ENCODE assay signal across 10 cellular contexts in the genomic region with DNA sequence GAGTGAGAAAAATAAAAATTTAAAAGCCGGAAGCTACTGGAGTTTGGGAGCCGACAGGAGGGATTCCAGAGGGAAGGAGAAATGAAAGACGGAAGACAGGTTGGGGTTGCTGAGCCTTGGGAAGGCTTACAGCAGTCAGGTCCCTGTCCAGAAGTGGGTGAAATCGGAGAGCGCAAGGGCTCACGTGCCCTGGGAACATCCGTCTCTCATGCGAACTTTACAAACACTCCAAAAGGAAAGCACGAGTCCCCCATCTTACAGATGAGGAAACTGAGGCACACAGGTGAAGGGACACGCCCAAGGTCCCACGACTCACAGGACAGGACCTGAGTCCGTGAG. TPM values are rescaled to one million over a fixed set of nuclear protein-coding genes. Genes with fewer than 3 reads are reported as not detected.
DNase-seq lines count a peak whose midpoint lies in the region; ATAC-seq and TF ChIP-seq lines count a peak whose summit lies in the region.
"Had no signal": no experiment of that assay in that cellular context is flagged by ENCODE, and none has a peak within 500 bp of the region (broad histone marks: within the 10 kb centered on the region; RNA-seq: fewer than 3 reads in every experiment).

No MANE protein-coding gene starts in this region.

- no peaks in the 10 kb centered on the region for H3K79me2 ChIP-seq in SK-N-SH (ENCODE audit: insufficient read depth)

- H3K9ac ChIP-seq in SK-N-SH (peak overlapping the region; percentile 30; the same call in 1 of the 2 replicates), stomach smooth muscle (ENCODE audit: low read length in 2 of 2) (peak overlapping the region; percentile 30 to 42)

- H3K27ac Mint-ChIP-seq in activated naive CD8-positive, alpha-beta T cell = no peak overlapping the region

- peak overlapping the region; percentile 81; the same call in 1 of the 2 replicates for H3K4me2 ChIP-seq in SK-N-SH

- no peak overlapping the region for H3K27ac ChIP-seq in SK-N-SH (ENCODE audit: low read depth in 2 of 2, low read length in 1 of 2)
- H3K27ac ChIP-seq in stomach smooth muscle (ENCODE audit: low read length) = no peak overlapping the region
- H3K27ac ChIP-seq: C4-2B had no signal

- TF ChIP-seq EP300 in SK-N-SH (IDR thresholded peaks at IDR 0.05; ENCODE audit: borderline replicate concordance in 1 of 2, low read depth in 1 of 2, low read length in 1 of 2) = no peak

- H3K4me1 ChIP-seq in SK-N-SH (ENCODE audit: control insufficient read depth in 1 of 2, insufficient read depth in 2 of 2, low read depth in 1 of 2, low read length in 1 of 2) = peaks cover 3 to 14% of the 10 kb centered on the region in 2 experiments; a peak in 3 of 4 replicates
- H3K4me1 ChIP-seq in stomach smooth muscle (ENCODE audit: control insufficient read depth, insufficient read depth, low read length) = peaks cover 48% of the 10 kb centered on the region

- no peaks in the 10 kb centered on the region for H3K9me2 ChIP-seq in SK-N-SH

- H3K4me3 Mint-ChIP-seq in activated naive CD8-positive, alpha-beta T cell = peak overlapping the region; percentile 75

- DNase-seq in SK-N-SH (no peak), kidney epithelial cell (ENCODE audit: low read depth) (no peak), hippocampal formation (lab: John Stamatoyannopoulos, UW) (no peak)
- DNase-seq: midbrain had no signal

- no peaks in the 10 kb centered on the region for H3K9me3 Mint-ChIP-seq in activated naive CD8-positive, alpha-beta T cell (ENCODE audit: low read depth)

- no peak for ATAC-seq in SK-N-SH treated with all-trans-retinoic acid at 6 μM for 48 hours
- ATAC-seq in GM18502 (IDR thresholded peaks at IDR 0.05; ENCODE audit: poor library complexity, unreplicated experiment) = no peak
- no peak for ATAC-seq in HG02981 (IDR thresholded peaks at IDR 0.05; ENCODE audit: unreplicated experiment)

- TF ChIP-seq RAD21 in SK-N-SH (IDR thresholded peaks at IDR 0.05; ENCODE audit: low read length) = no peak

- CTCF ChIA-PET in SK-N-SH (lab: Yijun Ruan, JAX) = interaction anchor here (0.6 to 16.2 kb wide), 12 partner anchors 10 to 486 kb away, joined by 3 to 1436 read pairs (median 10); a partner anchor contains a TSS

- peaks cover 32% of the 10 kb centered on the region for H3K27me3 Mint-ChIP-seq in activated naive CD8-positive, alpha-beta T cell

- H3K36me3 Mint-ChIP-seq in activated naive CD8-positive, alpha-beta T cell = no peaks in the 10 kb centered on the region

- POLR2A ChIA-PET in SK-N-SH (lab: Yijun Ruan, JAX) = interaction anchor here (0.9 to 1.7 kb wide), 2 partner anchors 80 to 84 kb away, joined by 3 to 11 read pairs; no protein-coding TSS in a partner anchor

- H3K4me3 ChIP-seq in SK-N-SH (ENCODE audit: low read depth in 2 of 2, low read length in 1 of 2) = peak overlapping the region; percentile 52 to 59
- H3K4me3 ChIP-seq in kidney epithelial cell (ENCODE audit: low read depth, low read length) = peak overlapping the region; percentile 46
- H3K4me3 ChIP-seq in stomach smooth muscle (ENCODE audit: low read length in 2 of 2) = peak overlapping the region; percentile 67 to 75

- no peak for TF ChIP-seq CTCF in SK-N-SH (IDR thresholded peaks at IDR 0.05)
- no peak for TF ChIP-seq CTCF in kidney epithelial cell (IDR thresholded peaks at IDR 0.05; ENCODE audit: insufficient read depth, low read length, poor library complexity, severe bottlenecking)

- peaks cover 28% of the 10 kb centered on the region for H3K4me1 Mint-ChIP-seq in activated naive CD8-positive, alpha-beta T cell (ENCODE audit: low read depth)

- H3F3A ChIP-seq in SK-N-SH (replicated peaks; ENCODE audit: insufficient read depth) = peaks cover 12% of the 10 kb centered on the region

- H3K36me3 ChIP-seq in SK-N-SH (replicated peaks in 1 of 2; ENCODE audit: control insufficient read depth in 1 of 2, insufficient read depth in 2 of 2, low read length in 1 of 2) (no peaks in the 10 kb centered on the region), kidney epithelial cell (ENCODE audit: control insufficient read depth, insufficient read depth, low read length) (no peaks in the 10 kb centered on the region), stomach smooth muscle (ENCODE audit: control insufficient read depth in 2 of 2, insufficient read depth in 2 of 2, low read length in 2 of 2) (no peaks in the 10 kb centered on the region)

- H2AFZ ChIP-seq in SK-N-SH (ENCODE audit: low read depth) = peak overlapping the region; percentile 77; the same call in 1 of the 2 replicates

- WGBS in SK-N-SH (ENCODE audit: low lambda C conversion rate) = 22% methylated on average over 9 of the region's 12 CpGs

- H4K20me1 ChIP-seq in SK-N-SH (ENCODE audit: insufficient read depth) = no peaks in the 10 kb centered on the region

- H3K27me3 ChIP-seq in SK-N-SH (ENCODE audit: insufficient read depth) = no peaks in the 10 kb centered on the region
- H3K27me3 ChIP-seq in kidney epithelial cell (ENCODE audit: control insufficient read depth, insufficient read depth, low read length) = no peaks in the 10 kb centered on the region
- H3K27me3 ChIP-seq in stomach smooth muscle (ENCODE audit: control insufficient read depth in 1 of 2, insufficient read depth in 2 of 2, low read length in 2 of 2) = no peaks in the 10 kb centered on the region

- H3K9me3 ChIP-seq in SK-N-SH (no peaks in the 10 kb centered on the region), stomach smooth muscle (ENCODE audit: control insufficient read depth in 2 of 2, low read length in 2 of 2) (no peaks in the 10 kb centered on the region)

TF ChIP-seq in SK-N-SH, 30 proteins besides CTCF, POLR2A, EP300 and RAD21:
- TF ChIP-seq, protein P1, sequence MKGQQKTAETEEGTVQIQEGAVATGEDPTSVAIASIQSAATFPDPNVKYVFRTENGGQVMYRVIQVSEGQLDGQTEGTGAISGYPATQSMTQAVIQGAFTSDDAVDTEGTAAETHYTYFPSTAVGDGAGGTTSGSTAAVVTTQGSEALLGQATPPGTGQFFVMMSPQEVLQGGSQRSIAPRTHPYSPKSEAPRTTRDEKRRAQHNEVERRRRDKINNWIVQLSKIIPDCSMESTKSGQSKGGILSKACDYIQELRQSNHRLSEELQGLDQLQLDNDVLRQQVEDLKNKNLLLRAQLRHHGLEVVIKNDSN (IDR thresholded peaks at IDR 0.05; ENCODE audit: borderline replicate concordance, low read depth) = no peak
- TF ChIP-seq MEF2A (IDR thresholded peaks at IDR 0.05; ENCODE audit: borderline replicate concordance, low read depth) (no peak), SMC3 (IDR thresholded peaks at IDR 0.05; ENCODE audit: low read depth, low read length) (no peak), JUND (IDR thresholded peaks at IDR 0.05) (no peak), YY1 (IDR thresholded peaks at IDR 0.05; ENCODE audit: low read depth) (no peak), GABPA (IDR thresholded peaks at IDR 0.05; ENCODE audit: low read depth) (no peak)
- TF ChIP-seq, protein P2, sequence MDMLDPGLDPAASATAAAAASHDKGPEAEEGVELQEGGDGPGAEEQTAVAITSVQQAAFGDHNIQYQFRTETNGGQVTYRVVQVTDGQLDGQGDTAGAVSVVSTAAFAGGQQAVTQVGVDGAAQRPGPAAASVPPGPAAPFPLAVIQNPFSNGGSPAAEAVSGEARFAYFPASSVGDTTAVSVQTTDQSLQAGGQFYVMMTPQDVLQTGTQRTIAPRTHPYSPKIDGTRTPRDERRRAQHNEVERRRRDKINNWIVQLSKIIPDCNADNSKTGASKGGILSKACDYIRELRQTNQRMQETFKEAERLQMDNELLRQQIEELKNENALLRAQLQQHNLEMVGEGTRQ (IDR thresholded peaks at IDR 0.05; ENCODE audit: borderline replicate concordance, low read depth, low read length) = no peak
- TF ChIP-seq, protein P3, sequence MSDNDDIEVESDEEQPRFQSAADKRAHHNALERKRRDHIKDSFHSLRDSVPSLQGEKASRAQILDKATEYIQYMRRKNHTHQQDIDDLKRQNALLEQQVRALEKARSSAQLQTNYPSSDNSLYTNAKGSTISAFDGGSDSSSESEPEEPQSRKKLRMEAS (IDR thresholded peaks at IDR 0.05; ENCODE audit: low read depth) = no peak

TF ChIP-seq in SK-N-SH treated with all-trans-retinoic acid at 6 μM for 48 hours, 23 proteins besides CTCF, POLR2A, EP300 and RAD21 (continues in another document):
- TF ChIP-seq ZFP30 (CRISPR knock-in tag; IDR thresholded peaks at IDR 0.05) (no peak), TOX (CRISPR knock-in tag; IDR thresholded peaks at IDR 0.05; ENCODE audit: borderline replicate concordance) (no peak), ZNF565 (CRISPR knock-in tag; conservative IDR thresholded peaks at IDR 0.05; ENCODE audit: low read depth) (no peak)
- TF ChIP-seq, protein P4, sequence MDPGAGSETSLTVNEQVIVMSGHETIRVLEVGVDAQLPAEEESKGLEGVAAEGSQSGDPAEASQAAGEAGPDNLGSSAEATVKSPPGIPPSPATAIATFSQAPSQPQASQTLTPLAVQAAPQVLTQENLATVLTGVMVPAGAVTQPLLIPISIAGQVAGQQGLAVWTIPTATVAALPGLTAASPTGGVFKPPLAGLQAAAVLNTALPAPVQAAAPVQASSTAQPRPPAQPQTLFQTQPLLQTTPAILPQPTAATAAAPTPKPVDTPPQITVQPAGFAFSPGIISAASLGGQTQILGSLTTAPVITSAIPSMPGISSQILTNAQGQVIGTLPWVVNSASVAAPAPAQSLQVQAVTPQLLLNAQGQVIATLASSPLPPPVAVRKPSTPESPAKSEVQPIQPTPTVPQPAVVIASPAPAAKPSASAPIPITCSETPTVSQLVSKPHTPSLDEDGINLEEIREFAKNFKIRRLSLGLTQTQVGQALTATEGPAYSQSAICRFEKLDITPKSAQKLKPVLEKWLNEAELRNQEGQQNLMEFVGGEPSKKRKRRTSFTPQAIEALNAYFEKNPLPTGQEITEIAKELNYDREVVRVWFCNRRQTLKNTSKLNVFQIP (CRISPR knock-in tag; IDR thresholded peaks at IDR 0.05; ENCODE audit: borderline replicate concordance, low read depth) = no peak

RNA-seq across cellular contexts. Expression of a gene that starts 0.4 kb away (rescaled TPM):
- polyA plus RNA-seq in SK-N-SH (2012; rRNA removed) = 4.8 and 7.7 TPM in 2 replicates
- polyA plus RNA-seq in SK-N-SH (2012; cell fraction: cytosol; rRNA removed) = 4.7 and 6.5 TPM in 2 replicates
- polyA plus RNA-seq in SK-N-SH (2012; cell fraction: nucleus; rRNA removed) = 4.8 and 5.3 TPM in 2 replicates
- 7.0 and 16.4 TPM in 2 replicates for total RNA-seq in kidney epithelial cell

RNA-seq across cellular contexts. Expression of a gene that starts 5.5 kb away (rescaled TPM):
- 1.2 and 1.4 TPM in 2 replicates for polyA plus RNA-seq in SK-N-SH (2012; rRNA removed)
- polyA plus RNA-seq in SK-N-SH (2012; cell fraction: cytosol; rRNA removed) = 0.63 and 1.1 TPM in 2 replicates
- 5.8 and 7.7 TPM in 2 replicates for polyA plus RNA-seq in SK-N-SH (2012; cell fraction: nucleus; rRNA removed)
- total RNA-seq in kidney epithelial cell = 0.92 and 2.2 TPM in 2 replicates
